Comparison of ENCODE assay signal across 13 cellular contexts in genomic region chr2:196262606-196263005, GRCh38.
DNase-seq lines count a peak whose midpoint lies in the region; ATAC-seq, FAIRE-seq and TF ChIP-seq lines count a peak whose summit lies in the region.
"Had no signal": no experiment of that assay in that cellular context is flagged by ENCODE, and none has a peak within 500 bp of the region (broad histone marks: within the 10 kb centered on the region; RNA-seq: fewer than 3 reads in every experiment).

No MANE protein-coding gene starts in this region.

- CTCF ChIA-PET in activated CD8-positive, alpha-beta memory T cell treated with anti-CD3 and anti-CD28 coated beads, Interleukin-2, amount 10 ng/mL, durations not matched to agents 7 days and 5 days (lab: Charles Lee): interaction anchor here (1.4 to 4.3 kb wide), 3 partner anchors 24 to 92 kb away, joined by 4 to 33 read pairs (median 6); partner anchors contain the start of gene STK17B
- CTCF ChIA-PET in activated CD4-positive, alpha-beta memory T cell treated with anti-CD3 and anti-CD28 coated beads for 36 hours (lab: Charles Lee): interaction anchor here (0.8 to 1.1 kb wide), 3 partner anchors 14 to 131 kb away, joined by 3 to 6 read pairs (median 3); no protein-coding TSS in a partner anchor

- TF ChIP-seq CTCF in hepatocyte (IDR thresholded peaks at IDR 0.05; ENCODE audit: poor library complexity): no peak
- no peak for TF ChIP-seq CTCF in stomach (IDR thresholded peaks at IDR 0.05)

- no peak overlapping the region for H2AFZ ChIP-seq in hepatocyte

- TF ChIP-seq EP300 in stomach (IDR thresholded peaks at IDR 0.05): no peak

- ATAC-seq in activated CD8-positive, alpha-beta memory T cell treated with anti-CD3 and anti-CD28 coated beads, Interleukin-2, amount 10 ng/mL, durations not matched to agents 7 days and 5 days: peak; percentile 6
- no peak for ATAC-seq in GM21447 (IDR thresholded peaks at IDR 0.05; ENCODE audit: unreplicated experiment)
- ATAC-seq: HepG2 had no signal

- H3K4me3 Mint-ChIP-seq in activated CD8-positive, alpha-beta memory T cell treated with anti-CD3 and anti-CD28 coated beads, Interleukin-2, amount 10 ng/mL, durations not matched to agents 7 days and 5 days: peak overlapping the region; percentile 59
- H3K4me3 Mint-ChIP-seq in activated CD4-positive, alpha-beta memory T cell treated with anti-CD3 and anti-CD28 coated beads for 36 hours: peak overlapping the region; percentile 75

- H3K4me3 ChIP-seq in hepatocyte (no peak overlapping the region), stomach (no peak overlapping the region)
- H3K4me3 ChIP-seq: dorsolateral prefrontal cortex, sigmoid colon had no signal

- H3K4me2 ChIP-seq in hepatocyte: peak overlapping the region; percentile 60

- H3K36me3 ChIP-seq in hepatocyte (replicated peaks; ENCODE audit: insufficient read depth, low read depth) (no peaks in the 10 kb centered on the region), stomach (no peaks in the 10 kb centered on the region)
- H3K36me3 ChIP-seq: sigmoid colon had no signal

- POLR2A ChIA-PET in activated CD4-positive, alpha-beta memory T cell treated with anti-CD3 and anti-CD28 coated beads for 36 hours (lab: Charles Lee): interaction anchor here (0.6 to 5.5 kb wide), 7 partner anchors 13 to 98 kb away, joined by 3 to 56 read pairs (median 35); partner anchors contain the start of gene STK17B

- H3K9me2 ChIP-seq in hepatocyte (replicated peaks; ENCODE audit: insufficient read depth): no peaks in the 10 kb centered on the region

- H4K20me1 ChIP-seq in hepatocyte (ENCODE audit: insufficient read depth, poor library complexity, severe bottlenecking): no peaks in the 10 kb centered on the region

- TF ChIP-seq POLR2A in stomach (IDR thresholded peaks at IDR 0.05): no peak

- no peaks in the 10 kb centered on the region for H3K27me3 ChIP-seq in hepatocyte
- no peaks in the 10 kb centered on the region for H3K27me3 ChIP-seq in stomach
- H3K27me3 ChIP-seq: dorsolateral prefrontal cortex, sigmoid colon had no signal

- H3K9me3 Mint-ChIP-seq in activated CD8-positive, alpha-beta memory T cell treated with anti-CD3 and anti-CD28 coated beads, Interleukin-2, amount 10 ng/mL, durations not matched to agents 7 days and 5 days (ENCODE audit: low read depth): no peaks in the 10 kb centered on the region
- no peaks in the 10 kb centered on the region for H3K9me3 Mint-ChIP-seq in activated CD4-positive, alpha-beta memory T cell treated with anti-CD3 and anti-CD28 coated beads for 36 hours

- peak overlapping the region; percentile 32 for H3K27ac ChIP-seq in hepatocyte
- peak overlapping the region; percentile 25 to 67 (median 61) for H3K27ac ChIP-seq in stomach
- H3K27ac ChIP-seq: sigmoid colon, VCaP had no signal

- H3K36me3 Mint-ChIP-seq in activated CD8-positive, alpha-beta memory T cell treated with anti-CD3 and anti-CD28 coated beads, Interleukin-2, amount 10 ng/mL, durations not matched to agents 7 days and 5 days: peaks cover 6% of the 10 kb centered on the region
- H3K36me3 Mint-ChIP-seq in activated CD4-positive, alpha-beta memory T cell treated with anti-CD3 and anti-CD28 coated beads for 36 hours: peaks cover 12% of the 10 kb centered on the region

- intact Hi-C loops in activated CD4-positive, alpha-beta memory T cell treated with anti-CD3 and anti-CD28 coated beads for 36 hours (cut with micrococcal nuclease): loop anchor here (2.0 to 10.0 kb wide), 4 partner anchors 26 to 1042 kb away; partner anchors contain the start of gene SLC39A10
- intact Hi-C loops in stomach (cut with DNase I; ENCODE audit: low total_unique reads): no loop called here

- H3K4me1 ChIP-seq in hepatocyte (ENCODE audit: insufficient read depth) (peaks cover 32% of the 10 kb centered on the region), stomach (peaks cover 0 to 14% (median 0%) of the 10 kb centered on the region in 4 donors)
- H3K4me1 ChIP-seq: sigmoid colon had no signal

- H3K4me1 Mint-ChIP-seq in activated CD8-positive, alpha-beta memory T cell treated with anti-CD3 and anti-CD28 coated beads, Interleukin-2, amount 10 ng/mL, durations not matched to agents 7 days and 5 days: peaks cover 81% of the 10 kb centered on the region
- H3K4me1 Mint-ChIP-seq in activated CD4-positive, alpha-beta memory T cell treated with anti-CD3 and anti-CD28 coated beads for 36 hours (ENCODE audit: low read depth): peaks cover 76% of the 10 kb centered on the region

- DNase-seq in activated CD8-positive, alpha-beta memory T cell treated with anti-CD3 and anti-CD28 coated beads, Interleukin-2, amount 10 ng/mL, durations not matched to agents 7 days and 5 days: no peak
- DNase-seq in activated CD8-positive, alpha-beta memory T cell treated with anti-CD3 and anti-CD28 coated beads, Interleukin-2, amount 50 U/mL, for 4 hours: no peak
- DNase-seq in activated CD4-positive, alpha-beta memory T cell treated with anti-CD3 and anti-CD28 coated beads for 36 hours: peak; percentile 40
- DNase-seq in hepatocyte (ENCODE audit: low spot score): no peak
- no peak for DNase-seq in stomach
- DNase-seq in D341Med (ENCODE audit: low spot score): no peak
- DNase-seq in HTR-8/SVneo (ENCODE audit: insufficient read length, low spot score): no peak
- DNase-seq: dorsolateral prefrontal cortex, NCI-H2081 treated with DMSO at 0.1 percent for 48 hours, sigmoid colon had no signal

- H3K27ac Mint-ChIP-seq in activated CD8-positive, alpha-beta memory T cell treated with anti-CD3 and anti-CD28 coated beads, Interleukin-2, amount 10 ng/mL, durations not matched to agents 7 days and 5 days: peak overlapping the region; percentile 93
- peak overlapping the region; percentile 99 for H3K27ac Mint-ChIP-seq in activated CD4-positive, alpha-beta memory T cell treated with anti-CD3 and anti-CD28 coated beads for 36 hours

- H3K27me3 Mint-ChIP-seq in activated CD8-positive, alpha-beta memory T cell treated with anti-CD3 and anti-CD28 coated beads, Interleukin-2, amount 10 ng/mL, durations not matched to agents 7 days and 5 days: no peaks in the 10 kb centered on the region
- H3K27me3 Mint-ChIP-seq in activated CD4-positive, alpha-beta memory T cell treated with anti-CD3 and anti-CD28 coated beads for 36 hours: no peaks in the 10 kb centered on the region

- H3K79me2 ChIP-seq in hepatocyte: peaks cover 18% of the 10 kb centered on the region

- no peak for FAIRE-seq in HTR-8/SVneo (lab: Jason Lieb, UNC)
- FAIRE-seq: HepG2 had no signal

- no peaks in the 10 kb centered on the region for H3K9me3 ChIP-seq in hepatocyte (ENCODE audit: low read depth)
- H3K9me3 ChIP-seq in stomach: no peaks in the 10 kb centered on the region
- H3K9me3 ChIP-seq: sigmoid colon had no signal

- 61% methylated on average over 9 of the region's 9 CpGs for WGBS in hepatocyte (ENCODE audit: low lambda C conversion rate, missing lambda C conversion rate)
- 61 to 69% (median 65%) methylated on average over 9 of the region's 9 CpGs for WGBS in stomach, 5 donors
